12 cellular contexts compared by ENCODE assay signal in genomic region chr16:14564323-14564722, GRCh38.
DNase-seq lines count a peak whose midpoint lies in the region; ATAC-seq and TF ChIP-seq lines count a peak whose summit lies in the region.
"Had no signal": no experiment of that assay in that cellular context is flagged by ENCODE, and none has a peak within 500 bp of the region (broad histone marks: within the 10 kb centered on the region; RNA-seq: fewer than 3 reads in every experiment).

No MANE protein-coding gene starts in this region.

- peaks cover 9% of the 10 kb centered on the region for H3K4me1 Mint-ChIP-seq in progenitor cell of endocrine pancreas (ENCODE audit: low read depth)

- H3K4me3 Mint-ChIP-seq in progenitor cell of endocrine pancreas (ENCODE audit: low read depth), result no peak overlapping the region

- H3K9me3 ChIP-seq in OCI-LY7 (ENCODE audit: low read length), result no peaks in the 10 kb centered on the region
- H3K9me3 ChIP-seq: prostate gland had no signal

- no peaks in the 10 kb centered on the region for H4K20me1 ChIP-seq in OCI-LY7 (ENCODE audit: insufficient read depth, low read length)

- H3K9me2 ChIP-seq in OCI-LY7 (ENCODE audit: insufficient read depth, low read length), result no peaks in the 10 kb centered on the region

- H3K79me2 ChIP-seq in OCI-LY7 (ENCODE audit: insufficient read depth, low read depth, low read length), result no peaks in the 10 kb centered on the region

- BruUV-seq in OCI-LY7 (replicated peaks; lab: Mats Ljungman, UMichigan), result no TSS peak

- DNase-seq in DMS79 treated with DMSO at 0.1 percent for 48 hours (lab: John Stamatoyannopoulos, UW), result peak; percentile 29
- DNase-seq in DMS79 (lab: John Stamatoyannopoulos, UW), result no peak
- DNase-seq in NCI-H510A treated with DMSO at 0.1 percent for 48 hours (lab: John Stamatoyannopoulos, UW), result peak; percentile 56
- peak; percentile 90 for DNase-seq in epithelial cell of esophagus (ENCODE audit: low read depth)
- DNase-seq in progenitor cell of endocrine pancreas (ENCODE audit: low spot score, unreplicated experiment), result no peak
- no peak for DNase-seq in OCI-LY7 (ENCODE audit: low spot score)
- DNase-seq: 8988T, EL, SHP77 treated with DMSO at 0.1 percent for 48 hours had no signal

- H3K36me3 Mint-ChIP-seq in progenitor cell of endocrine pancreas (ENCODE audit: insufficient read depth), result peaks cover 2% of the 10 kb centered on the region

- H2AFZ ChIP-seq in OCI-LY7 (ENCODE audit: low read length), result no peak overlapping the region

- H3K9me3 Mint-ChIP-seq in progenitor cell of endocrine pancreas (ENCODE audit: low read depth), result no peaks in the 10 kb centered on the region

- CTCF ChIA-PET in OCI-LY7 (lab: Charles Lee; ENCODE audit: unreplicated experiment), result no interaction called here

- no peaks in the 10 kb centered on the region for H3K27me3 Mint-ChIP-seq in progenitor cell of endocrine pancreas

- intact Hi-C loops in OCI-LY7 (cut with micrococcal nuclease; ENCODE audit: unreplicated experiment), result no loop called here

- no peak overlapping the region for H3K4me2 ChIP-seq in OCI-LY7 (ENCODE audit: low read length)

- no peak overlapping the region for H3K4me3 ChIP-seq in epithelial cell of esophagus (ENCODE audit: low read length)
- H3K4me3 ChIP-seq in OCI-LY7 (ENCODE audit: low read depth, low read length, poor library complexity, severe bottlenecking), result no peak overlapping the region
- H3K4me3 ChIP-seq: prostate gland had no signal

- H3K27ac ChIP-seq in OCI-LY7 (ENCODE audit: low read depth, low read length, poor library complexity, severe bottlenecking), result no peak overlapping the region
- H3K27ac ChIP-seq: prostate gland had no signal

- TF ChIP-seq CTCF in epithelial cell of esophagus (IDR thresholded peaks at IDR 0.05; ENCODE audit: insufficient read depth, low read depth, low read length, missing control alignments), result no peak
- TF ChIP-seq CTCF in progenitor cell of endocrine pancreas (IDR thresholded peaks at IDR 0.05; ENCODE audit: unreplicated experiment), result no peak
- TF ChIP-seq CTCF in OCI-LY7 (conservative IDR thresholded peaks at IDR 0.05; ENCODE audit: low read length), result no peak

- H3K27ac Mint-ChIP-seq in progenitor cell of endocrine pancreas, result peak overlapping the region; percentile 21

- no peaks in the 10 kb centered on the region for H3K4me1 ChIP-seq in OCI-LY7 (ENCODE audit: insufficient read depth, low read length, poor library complexity, severe bottlenecking)

- ATAC-seq in GM18868 (IDR thresholded peaks at IDR 0.05; ENCODE audit: unreplicated experiment) (no peak), GM19023 (IDR thresholded peaks at IDR 0.05; ENCODE audit: unreplicated experiment) (no peak)

- H3K36me3 ChIP-seq in OCI-LY7 (ENCODE audit: insufficient read depth, low read length), result peaks cover 62% of the 10 kb centered on the region
- H3K36me3 ChIP-seq: prostate gland had no signal

- POLR2A ChIA-PET in OCI-LY7 (lab: Charles Lee), result interaction anchor here (0.5 kb wide), 1 partner anchor 16 kb away, joined by 3 read pairs; no protein-coding TSS in a partner anchor

Comparison
In these comparisons a context has a peak if more than half of its experiments do, and no peak if none do; other contexts are left out.
1. DNase-seq: peak in DMS79 treated with DMSO at 0.1 percent for 48 hours (single experiment), NCI-H510A treated with DMSO at 0.1 percent for 48 hours (single experiment) and epithelial cell of esophagus (single experiment); none in DMS79 (single experiment), progenitor cell of endocrine pancreas (single experiment) and OCI-LY7 (single experiment).